Comparison of ENCODE assay signal across 8 cellular contexts in genomic region chr11:96389604-96390402, GRCh38. TPM values are rescaled to one million over a fixed set of nuclear protein-coding genes. Genes with fewer than 3 reads are reported as not detected.
DNase-seq lines count a peak whose midpoint lies in the region; ATAC-seq and TF ChIP-seq lines count a peak whose summit lies in the region.

Gene CCDC82, minus strand, starts transcription at chr11:96389912. Its CDS starts 5,165 bp downstream, at chr11:96384747.
Gene JRKL, plus strand, starts transcription at chr11:96390013. Its CDS starts 637 bp downstream, at chr11:96390650.

- H3K4me1 Mint-ChIP-seq in activated T-cell treated with anti-CD3 and anti-CD28 coated beads, Interleukin-2, amount 50 U/mL, for 24 hours (ENCODE audit: low read depth), result peaks cover 74% of the 10 kb centered on the region

- peaks cover 61% of the 10 kb centered on the region for H3K79me2 ChIP-seq in PC-3 (ENCODE audit: low read length)

- DNase-seq in DMS53 (lab: John Stamatoyannopoulos, UW) (peak; percentile 99), PC-3 (peak; percentile 99), esophagus muscularis mucosa (ENCODE audit: extremely low spot score) (peak; percentile 98), myocyte (ENCODE audit: low read depth) (peak; percentile 97)
- peak; percentile 89 for DNase-seq in Jurkat, Clone E6-1 (ENCODE audit: low read depth, low spot score)
- DNase-seq in activated T-cell treated with anti-CD3 and anti-CD28 coated beads, Interleukin-2, amount 50 U/mL, for 24 hours, result peak; percentile 100
- DNase-seq in stimulated activated CD8-positive, alpha-beta memory T cell treated with anti-CD3 and anti-CD28 coated beads, Interleukin-7, amount 100 ng/mL, for 4 hours (ENCODE audit: low read depth in 2 of 2), result peak; percentile 96 to 97

- intact Hi-C loops in PC-3 (cut with micrococcal nuclease), result loop anchor here (1.0 to 5.0 kb wide), 6 partner anchors 47 to 600 kb away; partner anchors contain the start of genes CEP57 and MAML2
- intact Hi-C loops in esophagus muscularis mucosa (cut with DNase I), result loop anchor here (5.0 to 10.0 kb wide), 2 partner anchors 465 to 553 kb away; partner anchors contain the start of gene MTMR2

- peaks cover 3% of the 10 kb centered on the region for H3F3A ChIP-seq in PC-3 (ENCODE audit: low read length, unreplicated experiment)

- no peaks in the 10 kb centered on the region for H3K36me3 ChIP-seq in PC-3 (ENCODE audit: low read depth, low read length)
- no peaks in the 10 kb centered on the region for H3K36me3 ChIP-seq in esophagus muscularis mucosa

- H3K27ac ChIP-seq in PC-3 (ENCODE audit: low read length) (peak within 1 kb of the TSS; percentile 56), esophagus muscularis mucosa (replicated peaks in 1 of 4) (peak within 1 kb of the TSS; percentile 87 to 90 (median 89))

- H2AFZ ChIP-seq in PC-3 (ENCODE audit: low read length), result peak within 1 kb of the TSS; percentile 90

- no peaks in the 10 kb centered on the region for H3K27me3 Mint-ChIP-seq in activated T-cell treated with anti-CD3 and anti-CD28 coated beads, Interleukin-2, amount 50 U/mL, for 24 hours

- H3K9me3 ChIP-seq in PC-3 (ENCODE audit: low read length) (no peaks in the 10 kb centered on the region), esophagus muscularis mucosa (no peaks in the 10 kb centered on the region)

- peak; percentile 87 for TF ChIP-seq POLR2A in esophagus muscularis mucosa (IDR thresholded peaks at IDR 0.05; ENCODE audit: low read depth)

- H3K9ac ChIP-seq in PC-3 (ENCODE audit: low read length), result peak within 1 kb of the TSS; percentile 86

- TF ChIP-seq EP300 in esophagus muscularis mucosa (IDR thresholded peaks at IDR 0.05), result no peak

- H3K36me3 Mint-ChIP-seq in activated T-cell treated with anti-CD3 and anti-CD28 coated beads, Interleukin-2, amount 50 U/mL, for 24 hours (ENCODE audit: low read depth), result peaks cover 60% of the 10 kb centered on the region

- 0% methylated on average over 33 of the region's 61 CpGs for WGBS in esophagus muscularis mucosa

- H3K4me1 ChIP-seq in PC-3 (ENCODE audit: insufficient read depth, low read length) (peaks cover 45% of the 10 kb centered on the region), esophagus muscularis mucosa (peaks cover 14 to 32% (median 21%) of the 10 kb centered on the region in 4 donors)

- POLR2A ChIA-PET in PC-3 (lab: Charles Lee; ENCODE audit: unreplicated experiment), result interaction anchor here (0.5 to 1.2 kb wide), 15 partner anchors 10 to 1323 kb away, joined by 3 to 31 read pairs (median 6); partner anchors contain the start of gene MAML2

- no peaks in the 10 kb centered on the region for H3K9me3 Mint-ChIP-seq in activated T-cell treated with anti-CD3 and anti-CD28 coated beads, Interleukin-2, amount 50 U/mL, for 24 hours

- no TSS peak for BruUV-seq in PC-3 (replicated peaks; lab: Mats Ljungman, UMichigan)

- H3K4me3 ChIP-seq in Jurkat, Clone E6-1 (ENCODE audit: low read length), result peak within 1 kb of the TSS; percentile 85
- peak within 1 kb of the TSS; percentile 89 for H3K4me3 ChIP-seq in PC-3 (ENCODE audit: low read length)
- peak within 1 kb of the TSS; percentile 82 to 99 (median 90) for H3K4me3 ChIP-seq in esophagus muscularis mucosa

- peak within 1 kb of the TSS; percentile 95 for H3K4me3 Mint-ChIP-seq in activated T-cell treated with anti-CD3 and anti-CD28 coated beads, Interleukin-2, amount 50 U/mL, for 24 hours

- peak within 1 kb of the TSS; percentile 92 for H3K4me2 ChIP-seq in PC-3 (ENCODE audit: low read length)

- ATAC-seq in GM21717 (IDR thresholded peaks at IDR 0.05; ENCODE audit: unreplicated experiment) (peak; percentile 94), PC-3 (peak; percentile 91)

- H3K27ac Mint-ChIP-seq in activated T-cell treated with anti-CD3 and anti-CD28 coated beads, Interleukin-2, amount 50 U/mL, for 24 hours, result peak within 1 kb of the TSS; percentile 98

- TF ChIP-seq CTCF in PC-3 (conservative IDR thresholded peaks at IDR 0.05; ENCODE audit: low read depth, low read length) (no peak), esophagus muscularis mucosa (IDR thresholded peaks at IDR 0.05) (peak in 1 of 3 experiments; percentile 12)

- no peaks in the 10 kb centered on the region for H4K20me1 ChIP-seq in PC-3 (ENCODE audit: low read length)

- no peaks in the 10 kb centered on the region for H3K9me2 ChIP-seq in PC-3 (replicated peaks; ENCODE audit: low read length)

- H3K27me3 ChIP-seq in PC-3 (ENCODE audit: low read length) (no peaks in the 10 kb centered on the region), esophagus muscularis mucosa (no peaks in the 10 kb centered on the region)

- CTCF ChIA-PET in PC-3 (lab: Charles Lee), result interaction anchor here (0.5 to 1.6 kb wide), 10 partner anchors 29 to 568 kb away, joined by 3 to 11 read pairs (median 4); partner anchors contain the start of gene MAML2

RNA-seq across cellular contexts. Expression of gene CCDC82, which starts in this region (rescaled TPM):
- 34.1 TPM for polyA plus RNA-seq in Jurkat, Clone E6-1 (2012; ENCODE audit: insufficient read depth, insufficient read length)
- total RNA-seq in PC-3 (2014; rRNA removed) (13.5 and 14.5 TPM in 2 replicates), esophagus muscularis mucosa (10 to 100 TPM; 12.3 to 23.3 (median 14.7) TPM), myocyte (8.5 and 12.0 TPM in 2 replicates)
- polyA plus RNA-seq in myocyte (2012), result 10.4 TPM

RNA-seq across cellular contexts. Expression of gene JRKL, which starts in this region (rescaled TPM):
- polyA plus RNA-seq in Jurkat, Clone E6-1 (2012; ENCODE audit: insufficient read depth, insufficient read length), result 10.0 TPM
- total RNA-seq in PC-3 (2014; rRNA removed) (4.7 and 5.1 TPM in 2 replicates), esophagus muscularis mucosa (1 to 10 TPM; 4.5 to 7.9 (median 6.9) TPM), myocyte (6.0 and 7.1 TPM in 2 replicates)
- 6.4 TPM for polyA plus RNA-seq in myocyte (2012)

Comparison
In these comparisons a context has a peak if more than half of its experiments do, and no peak if none do; other contexts are left out.
1. Peak in every context shown above with its lines: DNase-seq, ATAC-seq, H3K4me3 ChIP-seq and H3K27ac ChIP-seq.